Comparison of ENCODE assay signal across 17 cellular contexts in genomic region chr2:53424902-53425301, GRCh38.
DNase-seq lines count a peak whose midpoint lies in the region; ATAC-seq and TF ChIP-seq lines count a peak whose summit lies in the region.
"Had no signal": no experiment of that assay in that cellular context is flagged by ENCODE, and none has a peak within 500 bp of the region (broad histone marks: within the 10 kb centered on the region; RNA-seq: fewer than 3 reads in every experiment).

No MANE protein-coding gene starts in this region.

- no peaks in the 10 kb centered on the region for H3K36me3 Mint-ChIP-seq in nephron progenitor cell (ENCODE audit: low read depth)

- H3K4me1 Mint-ChIP-seq in nephron progenitor cell: peaks cover 4% of the 10 kb centered on the region

- intact Hi-C loops in thyroid gland (cut with DNase I): no loop called here
- intact Hi-C loops in gastrocnemius medialis (cut with DNase I; ENCODE audit: low total_unique reads): no loop called here

- H3K27me3 ChIP-seq in thyroid gland (no peaks in the 10 kb centered on the region), gastrocnemius medialis (no peaks in the 10 kb centered on the region)
- H3K27me3 ChIP-seq: colonic mucosa, esophagus squamous epithelium had no signal

- peak; percentile 12 for DNase-seq in germinal center (ENCODE audit: low spot score)
- no peak for DNase-seq in thyroid gland
- DNase-seq in nephron progenitor cell: no peak
- no peak for DNase-seq in gastrocnemius medialis
- no peak for DNase-seq in EL
- DNase-seq: amniotic stem cell, colonic mucosa, esophagus squamous epithelium, lower lobe of right lung, NCI-H187, NCI-H82, nucleus accumbens, SHP77 treated with DMSO at 0.1 percent for 48 hours had no signal

- no peak overlapping the region for H3K27ac Mint-ChIP-seq in nephron progenitor cell

- H3K9me3 Mint-ChIP-seq in nephron progenitor cell: peaks cover 27% of the 10 kb centered on the region

- ATAC-seq in GM18907 (IDR thresholded peaks at IDR 0.05; ENCODE audit: unreplicated experiment) (peak; percentile 87), GM21723 (IDR thresholded peaks at IDR 0.05; ENCODE audit: unreplicated experiment) (peak; percentile 66), HG03064 (IDR thresholded peaks at IDR 0.05; ENCODE audit: low read depth, unreplicated experiment) (peak; percentile 78), gastrocnemius medialis (no peak)

- in situ Hi-C loops in gastrocnemius medialis (cut with MboI; ENCODE audit: low sequenced_read_pairs in 4 of 4): no loop called here

- no peak for TF ChIP-seq CTCF in thyroid gland (IDR thresholded peaks at IDR 0.05)
- TF ChIP-seq CTCF in nephron progenitor cell (IDR thresholded peaks at IDR 0.05): no peak
- TF ChIP-seq CTCF in gastrocnemius medialis (IDR thresholded peaks at IDR 0.05 in 4 of 5, conservative IDR thresholded peaks at IDR 0.05 in 1 of 5): no peak

- H3K4me3 Mint-ChIP-seq in nephron progenitor cell: no peak overlapping the region

- no peaks in the 10 kb centered on the region for H3K9me3 ChIP-seq in thyroid gland
- H3K9me3 ChIP-seq in gastrocnemius medialis: no peaks in the 10 kb centered on the region
- H3K9me3 ChIP-seq: colonic mucosa, esophagus squamous epithelium, lower lobe of right lung, thoracic aorta had no signal

- H3K36me3 ChIP-seq in thyroid gland (no peaks in the 10 kb centered on the region), gastrocnemius medialis (no peaks in the 10 kb centered on the region)
- H3K36me3 ChIP-seq: colonic mucosa, esophagus squamous epithelium, lower lobe of right lung, thoracic aorta had no signal

- peaks cover 6% of the 10 kb centered on the region for H3K27me3 Mint-ChIP-seq in nephron progenitor cell (ENCODE audit: low read depth, poor library complexity)

- H3K4me1 ChIP-seq in thyroid gland (no peaks in the 10 kb centered on the region), gastrocnemius medialis (no peaks in the 10 kb centered on the region)
- H3K4me1 ChIP-seq: colonic mucosa, esophagus squamous epithelium, lower lobe of right lung had no signal

- TF ChIP-seq POLR2A in thyroid gland (IDR thresholded peaks at IDR 0.05) (no peak), gastrocnemius medialis (IDR thresholded peaks at IDR 0.05) (no peak)

- H3K4me3 ChIP-seq in thyroid gland (replicated peaks in 1 of 3) (no peak overlapping the region), gastrocnemius medialis (no peak overlapping the region)
- H3K4me3 ChIP-seq: colonic mucosa, esophagus squamous epithelium, lower lobe of right lung, thoracic aorta had no signal

- H3K27ac ChIP-seq in thyroid gland (no peak overlapping the region), gastrocnemius medialis (no peak overlapping the region)
- H3K27ac ChIP-seq: colonic mucosa, esophagus squamous epithelium, lower lobe of right lung, thoracic aorta had no signal

- 60 to 67% methylated on average over 3 of the region's 3 CpGs for WGBS in thyroid gland, 2 donors

Comparison
In these comparisons a context has a peak if more than half of its experiments do, and no peak if none do; other contexts are left out.
1. ATAC-seq: peak in GM18907 (single experiment), GM21723 (single experiment) and HG03064 (single experiment); none in gastrocnemius medialis (0 of 2).